ENCODE assay signal across 3 cellular contexts in genomic region chr3:33181641-33182040, GRCh38. TPM values are rescaled to one million over a fixed set of nuclear protein-coding genes. Genes with fewer than 3 reads are reported as not detected.
"Had no signal": no experiment of that assay in that cellular context is flagged by ENCODE, and none has a peak within 500 bp of the region (broad histone marks: within the 10 kb centered on the region; RNA-seq: fewer than 3 reads in every experiment).

No MANE protein-coding gene starts in this region.

RNA-seq across cellular contexts. Expression of gene SUSD5, which starts 37.0 kb away (rescaled TPM):
- total RNA-seq: naive thymus-derived CD4-positive, alpha-beta T cell; naive thymus-derived CD8-positive, alpha-beta T cell had no signal
- polyA plus RNA-seq: immature natural killer cell; naive thymus-derived CD8-positive, alpha-beta T cell had no signal
